Comparison of ENCODE assay signal across 8 cellular contexts in the genomic region with DNA sequence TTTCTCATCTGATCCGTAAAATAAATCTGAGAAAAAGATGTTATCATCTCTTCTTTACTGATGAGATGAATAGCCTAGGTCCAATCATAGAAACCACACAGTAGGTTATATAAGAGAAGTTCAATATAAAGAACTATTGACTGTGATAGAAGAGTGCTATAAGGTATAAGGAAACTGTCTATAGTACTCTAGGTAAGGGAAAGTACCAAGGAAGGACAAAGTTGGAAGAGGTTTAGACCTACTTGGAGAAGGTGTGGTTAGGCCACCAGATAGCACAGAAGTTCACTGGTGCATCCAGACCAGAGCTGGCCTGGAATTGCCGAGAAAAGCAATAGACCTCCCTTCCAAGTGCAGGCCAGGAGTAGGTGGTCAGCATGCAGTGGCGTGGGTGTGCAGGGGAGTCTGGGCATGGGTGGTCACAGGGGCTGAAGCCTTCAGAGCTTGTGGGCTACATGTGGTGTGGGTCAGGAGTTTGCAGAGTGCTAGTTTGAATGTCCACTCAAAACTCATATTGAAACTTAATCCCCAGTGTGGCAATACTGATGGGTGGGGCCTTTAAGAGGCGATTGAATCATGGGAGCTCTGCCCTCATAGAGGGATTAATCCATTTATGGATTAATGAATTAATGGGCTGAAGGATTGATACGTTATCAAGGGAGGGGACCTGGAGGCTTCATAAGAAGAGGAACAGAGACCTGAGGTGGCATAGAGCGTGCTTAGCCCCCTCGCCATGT.
DNase-seq lines count a peak whose midpoint lies in the region; ATAC-seq and TF ChIP-seq lines count a peak whose summit lies in the region.

No MANE protein-coding gene starts in this region.

- H3K4me1 Mint-ChIP-seq in stimulated activated naive CD8-positive, alpha-beta T cell treated with anti-CD3 and anti-CD28 coated beads, Interleukin-15, Interleukin-2, amounts not matched to agents 100 ng/mL and 50 ng/mL, for 24 hours (ENCODE audit: low read depth) = peaks cover 99% of the 10 kb centered on the region
- H3K4me1 Mint-ChIP-seq in type B pancreatic cell (ENCODE audit: unreplicated experiment) = peaks cover 54% of the 10 kb centered on the region

- H3K9ac ChIP-seq in Karpas-422 (ENCODE audit: low read length) = no peak overlapping the region

- no peaks in the 10 kb centered on the region for H3K36me3 Mint-ChIP-seq in stimulated activated naive CD8-positive, alpha-beta T cell treated with anti-CD3 and anti-CD28 coated beads, Interleukin-15, Interleukin-2, amounts not matched to agents 100 ng/mL and 50 ng/mL, for 24 hours (ENCODE audit: low read depth)
- no peaks in the 10 kb centered on the region for H3K36me3 Mint-ChIP-seq in type B pancreatic cell

- H3K9me3 Mint-ChIP-seq in stimulated activated naive CD8-positive, alpha-beta T cell treated with anti-CD3 and anti-CD28 coated beads, Interleukin-15, Interleukin-2, amounts not matched to agents 100 ng/mL and 50 ng/mL, for 24 hours = no peaks in the 10 kb centered on the region
- peaks cover 10% of the 10 kb centered on the region for H3K9me3 Mint-ChIP-seq in type B pancreatic cell

- H3K4me1 ChIP-seq in Karpas-422 (ENCODE audit: low read length) = peaks cover 34% of the 10 kb centered on the region

- peak overlapping the region; percentile 14 for H3K4me2 ChIP-seq in Karpas-422 (ENCODE audit: low read depth, low read length, poor library complexity, severe bottlenecking)

- TF ChIP-seq CTCF in epithelial cell of esophagus (IDR thresholded peaks at IDR 0.05; ENCODE audit: insufficient read depth, low read depth, low read length, missing control alignments) (no peak), type B pancreatic cell (conservative IDR thresholded peaks at IDR 0.05) (no peak)

- H3K27me3 Mint-ChIP-seq in stimulated activated naive CD8-positive, alpha-beta T cell treated with anti-CD3 and anti-CD28 coated beads, Interleukin-15, Interleukin-2, amounts not matched to agents 100 ng/mL and 50 ng/mL, for 24 hours = peaks cover 1% of the 10 kb centered on the region
- peaks cover 2% of the 10 kb centered on the region for H3K27me3 Mint-ChIP-seq in type B pancreatic cell

- no peaks in the 10 kb centered on the region for H3K9me2 ChIP-seq in Karpas-422 (replicated peaks; ENCODE audit: insufficient read depth, low read length)

- no peaks in the 10 kb centered on the region for H3K79me2 ChIP-seq in Karpas-422 (ENCODE audit: low read length)

- H3K4me3 Mint-ChIP-seq in stimulated activated naive CD8-positive, alpha-beta T cell treated with anti-CD3 and anti-CD28 coated beads, Interleukin-15, Interleukin-2, amounts not matched to agents 100 ng/mL and 50 ng/mL, for 24 hours = no peak overlapping the region
- no peak overlapping the region for H3K4me3 Mint-ChIP-seq in type B pancreatic cell

- no peak for DNase-seq in stimulated activated naive CD8-positive, alpha-beta T cell treated with anti-CD3 and anti-CD28 coated beads, Interleukin-15, Interleukin-2, amounts not matched to agents 100 U/mL and 50 U/mL, for 24 hours
- DNase-seq in Karpas-422 (no peak), epithelial cell of esophagus (ENCODE audit: low read depth) (peak; percentile 47), type B pancreatic cell (ENCODE audit: extremely low spot score, unreplicated experiment) (no peak), NCI-H2227 (lab: John Stamatoyannopoulos, UW; ENCODE audit: unreplicated experiment) (no peak)
- DNase-seq in stimulated activated CD4-positive, alpha-beta T cell treated with anti-CD3 and anti-CD28 coated beads, Interleukin-15, amount 100 ng/mL, for 24 hours = no peak

- H3K4me3 ChIP-seq in Karpas-422 (ENCODE audit: low read length) = no peak overlapping the region
- H3K4me3 ChIP-seq in epithelial cell of esophagus (ENCODE audit: low read length) = no peak overlapping the region

- H3K27ac ChIP-seq in Karpas-422 (ENCODE audit: low read length) = no peak overlapping the region; the same call in 1 of the 2 replicates

- H4K20me1 ChIP-seq in Karpas-422 (ENCODE audit: insufficient read depth, low read depth, low read length) = no peaks in the 10 kb centered on the region

- H3K36me3 ChIP-seq in Karpas-422 (ENCODE audit: insufficient read depth, low read length) = no peaks in the 10 kb centered on the region

- H2AFZ ChIP-seq in Karpas-422 (ENCODE audit: low read length) = 0 out of 2 replicates have a peak overlapping the region, but pooled peaks have one; percentile 4

- H3K9me3 ChIP-seq in Karpas-422 (ENCODE audit: low read length) = no peaks in the 10 kb centered on the region

- peak overlapping the region; percentile 84 for H3K27ac Mint-ChIP-seq in stimulated activated naive CD8-positive, alpha-beta T cell treated with anti-CD3 and anti-CD28 coated beads, Interleukin-15, Interleukin-2, amounts not matched to agents 100 ng/mL and 50 ng/mL, for 24 hours
- H3K27ac Mint-ChIP-seq in type B pancreatic cell = peak overlapping the region; percentile 47

- no peak for ATAC-seq in stimulated activated naive CD8-positive, alpha-beta T cell treated with anti-CD3 and anti-CD28 coated beads, Interleukin-15, Interleukin-2, amounts not matched to agents 100 U/mL and 50 U/mL, for 24 hours
- no peak for ATAC-seq in HG03039 (IDR thresholded peaks at IDR 0.05; ENCODE audit: unreplicated experiment)

- H3K27me3 ChIP-seq in Karpas-422 (ENCODE audit: low read length) = no peaks in the 10 kb centered on the region
